Comparison of ENCODE assay signal across 9 cellular contexts in genomic region chr5:122163151-122164069, GRCh38. TPM values are rescaled to one million over a fixed set of nuclear protein-coding genes. Genes with fewer than 3 reads are reported as not detected.
DNase-seq lines count a peak whose midpoint lies in the region; ATAC-seq, FAIRE-seq and TF ChIP-seq lines count a peak whose summit lies in the region.
"Had no signal": no experiment of that assay in that cellular context is flagged by ENCODE, and none has a peak within 500 bp of the region (broad histone marks: within the 10 kb centered on the region; RNA-seq: fewer than 3 reads in every experiment).

No MANE protein-coding gene starts in this region.

- peak overlapping the region; percentile 84 for H3K4me2 ChIP-seq in fibroblast of lung (ENCODE audit: extremely low read depth, insufficient read depth, low read length)

- no peaks in the 10 kb centered on the region for H4K20me1 ChIP-seq in fibroblast of lung (ENCODE audit: control insufficient read depth, extremely low read depth, insufficient read depth, low read length)

- H3K9me3 Mint-ChIP-seq in CD4-positive, alpha-beta memory T cell: no peaks in the 10 kb centered on the region

- peak; percentile 31 for DNase-seq in D721Med (ENCODE audit: insufficient read length, low spot score)
- peak; percentile 62 for DNase-seq in Panc1 (ENCODE audit: low read depth, low spot score)
- peak; percentile 90 to 97 for DNase-seq in fibroblast of lung (ENCODE audit: low read depth in 2 of 2)
- peak; percentile 73 for DNase-seq in posterior vena cava (ENCODE audit: low spot score)
- no peak for DNase-seq in SJCRH30
- no peak for DNase-seq in activated effector memory CD4-positive, alpha-beta T cell treated with anti-CD3 and anti-CD28 coated beads, Interleukin-2, amount 50 U/mL, for 16 hours
- no peak for DNase-seq in CD4-positive, alpha-beta memory T cell
- DNase-seq: NCI-H2081 treated with DMSO at 0.1 percent for 48 hours had no signal

- H3K27ac ChIP-seq in Panc1 (ENCODE audit: low read length) (no peak overlapping the region), fibroblast of lung (ENCODE audit: insufficient read depth, low read length) (peak overlapping the region; percentile 83), SJCRH30 (no peak overlapping the region)
- no peak overlapping the region for H3K27ac ChIP-seq in CD4-positive, alpha-beta memory T cell (ENCODE audit: low read depth, low read length)

- no peaks in the 10 kb centered on the region for H3K79me2 ChIP-seq in fibroblast of lung (ENCODE audit: control insufficient read depth, insufficient read depth, low read length)

- POLR2A ChIA-PET in Panc1 (lab: Charles Lee): no interaction called here
- POLR2A ChIA-PET in CD4-positive, alpha-beta memory T cell (lab: Charles Lee; ENCODE audit: partially characterized antibody): no interaction called here

- H3K4me1 Mint-ChIP-seq in CD4-positive, alpha-beta memory T cell: no peaks in the 10 kb centered on the region

- H3K9ac ChIP-seq in fibroblast of lung (ENCODE audit: insufficient read depth, low read length): peak overlapping the region; percentile 13

- H3K4me3 ChIP-seq in Panc1 (ENCODE audit: low read depth in 2 of 2, low read length in 2 of 2): no peak overlapping the region
- H3K4me3 ChIP-seq in fibroblast of lung (replicated peaks in 1 of 4; ENCODE audit: control extremely low read depth in 1 of 4, insufficient read depth in 1 of 4, low read depth in 3 of 4, low read length in 4 of 4): no peak overlapping the region
- no peak overlapping the region for H3K4me3 ChIP-seq in SJCRH30
- no peak overlapping the region for H3K4me3 ChIP-seq in CD4-positive, alpha-beta memory T cell (ENCODE audit: low read length in 2 of 2)

- BruUV-seq in Panc1 (replicated peaks; lab: Mats Ljungman, UMichigan): no TSS peak

- peak overlapping the region; percentile 26 for H2AFZ ChIP-seq in fibroblast of lung (ENCODE audit: low read length)

- no peaks in the 10 kb centered on the region for H3K9me3 ChIP-seq in Panc1 (ENCODE audit: control insufficient read depth, insufficient read depth, low read depth, low read length)
- no peaks in the 10 kb centered on the region for H3K9me3 ChIP-seq in fibroblast of lung (ENCODE audit: control insufficient read depth, insufficient read depth, low read depth, low read length)
- H3K9me3 ChIP-seq in SJCRH30 (replicated peaks): no peaks in the 10 kb centered on the region
- H3K9me3 ChIP-seq in CD4-positive, alpha-beta memory T cell (ENCODE audit: control insufficient read depth in 1 of 2, low read length in 2 of 2): no peaks in the 10 kb centered on the region

- no peaks in the 10 kb centered on the region for H3K27me3 ChIP-seq in Panc1 (ENCODE audit: control insufficient read depth, insufficient read depth, low read length)
- no peaks in the 10 kb centered on the region for H3K27me3 ChIP-seq in fibroblast of lung (ENCODE audit: control insufficient read depth, insufficient read depth, low read length)
- H3K27me3 ChIP-seq in SJCRH30: no peaks in the 10 kb centered on the region
- H3K27me3 ChIP-seq in CD4-positive, alpha-beta memory T cell (ENCODE audit: insufficient read depth, low read length): no peaks in the 10 kb centered on the region

- H3K36me3 ChIP-seq in Panc1 (ENCODE audit: control insufficient read depth, insufficient read depth, low read length): no peaks in the 10 kb centered on the region
- no peaks in the 10 kb centered on the region for H3K36me3 ChIP-seq in fibroblast of lung (ENCODE audit: control insufficient read depth, insufficient read depth, low read length)
- H3K36me3 ChIP-seq in SJCRH30: no peaks in the 10 kb centered on the region
- no peaks in the 10 kb centered on the region for H3K36me3 ChIP-seq in CD4-positive, alpha-beta memory T cell (ENCODE audit: insufficient read depth, low read length)

- TF ChIP-seq CTCF in D721Med (IDR thresholded peaks at IDR 0.05; ENCODE audit: insufficient read depth, missing control alignments) (no peak), Panc1 (IDR thresholded peaks at IDR 0.05) (no peak), fibroblast of lung (conservative IDR thresholded peaks at IDR 0.05 in 1 of 2, IDR thresholded peaks at IDR 0.05 in 1 of 2; ENCODE audit: low read depth in 1 of 2, low read length in 2 of 2) (no peak)

- no peak overlapping the region for H3K4me3 Mint-ChIP-seq in CD4-positive, alpha-beta memory T cell

- H3K4me1 ChIP-seq in Panc1 (ENCODE audit: control insufficient read depth, insufficient read depth, low read length) (no peaks in the 10 kb centered on the region), fibroblast of lung (ENCODE audit: control insufficient read depth, extremely low read depth, insufficient read depth, low read length) (peaks cover 37% of the 10 kb centered on the region), SJCRH30 (no peaks in the 10 kb centered on the region)
- H3K4me1 ChIP-seq in CD4-positive, alpha-beta memory T cell (ENCODE audit: insufficient read depth, low read length): no peaks in the 10 kb centered on the region

- peak; percentile 90 for FAIRE-seq in D721Med (lab: Jason Lieb, UNC)

- H3K36me3 Mint-ChIP-seq in CD4-positive, alpha-beta memory T cell: no peaks in the 10 kb centered on the region

- CTCF ChIA-PET in Panc1 (lab: Charles Lee): interaction anchor here (0.7 kb wide), 1 partner anchor 859 kb away, joined by 6 read pairs; no protein-coding TSS in a partner anchor
- CTCF ChIA-PET in CD4-positive, alpha-beta memory T cell (lab: Charles Lee; ENCODE audit: partially characterized antibody): no interaction called here

- H3K27ac Mint-ChIP-seq in CD4-positive, alpha-beta memory T cell: no peak overlapping the region

- ATAC-seq in Panc1 (peak; percentile 93), GM21825 (IDR thresholded peaks at IDR 0.05; ENCODE audit: unreplicated experiment) (no peak)

- in situ Hi-C loops in Panc1 (cut with HindIII; ENCODE audit: low pct_unique_long_range_greater_than_20kb, low sequenced_read_pairs): no loop called here

- H3K27me3 Mint-ChIP-seq in CD4-positive, alpha-beta memory T cell: no peaks in the 10 kb centered on the region

- intact Hi-C loops in Panc1 (cut with micrococcal nuclease; ENCODE audit: unreplicated experiment) (no loop called here), posterior vena cava (cut with DNase I) (no loop called here)
- intact Hi-C loops in CD4-positive, alpha-beta memory T cell (cut with micrococcal nuclease): no loop called here

RNA-seq across cellular contexts. Expression of gene ZNF474, which starts 34.1 kb away (rescaled TPM):
- total RNA-seq in Panc1 (2021; ENCODE audit: unreplicated experiment) (not detected), fibroblast of lung (under 0.01 and 0.17 TPM in 2 replicates), posterior vena cava (under 1 TPM in 1 of 2 donors, not detected in 1; 0.38 TPM)
- not detected for polyA plus RNA-seq in Panc1 (2012; ENCODE audit: insufficient read length)
- polyA plus RNA-seq in fibroblast of lung: 0.11 and 0.20 TPM in 2 replicates
- 0.21 TPM in 1 of 2 replicates, not detected in the other for polyA plus RNA-seq in fibroblast of lung (2012)
- not detected in 2 replicates for polyA minus RNA-seq in fibroblast of lung (ENCODE audit: low replicate concordance)
- 0.16 and 0.51 TPM in 2 replicates for total RNA-seq in SJCRH30 (2014; rRNA removed; shearing (Covaris generic))
- under 1 TPM in 1 of 2 experiments, not detected in 1; 0.17 TPM for total RNA-seq in CD4-positive, alpha-beta memory T cell
- under 1 TPM in 1 of 2 donors, not detected in 1; 0.30 TPM for polyA plus RNA-seq in CD4-positive, alpha-beta memory T cell

Comparison
In these comparisons a context has a peak if more than half of its experiments do, and no peak if none do; other contexts are left out.
1. DNase-seq: peak in D721Med (single experiment), Panc1 (single experiment), fibroblast of lung (2 of 2) and posterior vena cava (single experiment); none in SJCRH30 (0 of 2), activated effector memory CD4-positive, alpha-beta T cell treated with anti-CD3 and anti-CD28 coated beads, Interleukin-2, amount 50 U/mL, for 16 hours (single experiment) and CD4-positive, alpha-beta memory T cell (0 of 5).